Comparison of ENCODE assay signal across 10 cellular contexts in the genomic region with DNA sequence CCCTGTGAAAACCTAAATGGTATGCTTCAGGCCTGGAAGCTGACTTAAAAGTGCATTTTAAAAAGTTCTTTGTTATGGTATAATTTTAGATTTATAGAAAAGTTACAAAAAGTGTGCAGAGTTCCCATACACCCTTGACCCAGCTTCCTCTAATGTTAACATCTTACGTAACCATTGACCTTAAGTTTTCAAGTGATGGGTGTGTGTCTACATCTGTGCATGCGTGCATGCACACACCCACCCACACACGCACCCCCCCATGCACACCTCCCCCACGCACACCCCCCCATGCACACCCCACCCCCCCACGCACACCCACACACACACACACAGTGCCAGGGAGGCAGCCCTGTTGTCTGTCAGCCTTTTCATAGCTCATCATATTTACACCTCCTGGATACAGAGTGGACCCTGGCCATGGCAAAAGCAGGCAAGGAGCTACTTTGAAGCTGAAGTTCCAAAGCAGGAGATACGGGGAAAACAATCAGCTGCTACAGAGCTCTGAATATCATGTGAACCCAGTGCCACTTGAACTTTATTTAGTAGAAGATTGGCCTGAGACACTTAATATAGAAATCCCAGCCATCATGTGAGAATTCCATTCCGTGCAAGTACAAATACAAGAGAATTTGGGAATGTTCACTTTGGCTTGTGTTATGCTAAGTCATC. TPM values are rescaled to one million over a fixed set of nuclear protein-coding genes. Genes with fewer than 3 reads are reported as not detected.
A peak's percentile ranks its signal among the peaks of the same experiment; 100 is the strongest.
DNase-seq lines count a peak whose midpoint lies in the region; ATAC-seq and TF ChIP-seq lines count a peak whose summit lies in the region.
"Had no signal": no experiment of that assay in that cellular context is flagged by ENCODE, and none has a peak within 500 bp of the region (broad histone marks: within the 10 kb centered on the region; RNA-seq: fewer than 3 reads in every experiment).

No MANE protein-coding gene starts in this region.

- no peaks in the 10 kb centered on the region for H4K20me1 ChIP-seq in Karpas-422 (ENCODE audit: insufficient read depth, low read depth, low read length)

- no peaks in the 10 kb centered on the region for H3K9me2 ChIP-seq in Karpas-422 (replicated peaks; ENCODE audit: insufficient read depth, low read length)

- DNase-seq in Karpas-422 (no peak), breast epithelium (ENCODE audit: low spot score in 2 of 2) (no peak), lung (ENCODE audit: low spot score) (no peak), suprapubic skin (ENCODE audit: low spot score in 2 of 2) (peak in 1 of 2 donors; percentile 60), left lobe of liver (ENCODE audit: low spot score) (no peak), globus pallidus (ENCODE audit: low spot score) (no peak), NCI-H446 (lab: John Stamatoyannopoulos, UW) (no peak)
- DNase-seq in activated CD4-positive, alpha-beta T cell treated with anti-CD3 and anti-CD28 coated beads, Interleukin-2, amount 10 ng/mL, durations not matched to agents 24 days and 14 days: no peak
- DNase-seq: DND-41 had no signal

- H3K9me3 Mint-ChIP-seq in activated CD4-positive, alpha-beta T cell treated with anti-CD3 and anti-CD28 coated beads, Interleukin-2, amount 10 ng/mL, durations not matched to agents 24 days and 14 days: no peaks in the 10 kb centered on the region

- peak overlapping the region; percentile 60 for H3K4me2 ChIP-seq in Karpas-422 (ENCODE audit: low read depth, low read length, poor library complexity, severe bottlenecking)

- peak; percentile 35 for ATAC-seq in lung (ENCODE audit: insufficient read depth, low FRiP score)
- ATAC-seq in left lobe of liver: no peak

- H3K9me3 ChIP-seq in Karpas-422 (ENCODE audit: low read length) (no peaks in the 10 kb centered on the region), breast epithelium (no peaks in the 10 kb centered on the region), lung (ENCODE audit: control insufficient read depth in 2 of 2, insufficient read depth in 1 of 2, low read length in 1 of 2) (no peaks in the 10 kb centered on the region), suprapubic skin (no peaks in the 10 kb centered on the region)
- H3K9me3 ChIP-seq: prostate gland had no signal

- H3K36me3 Mint-ChIP-seq in activated CD4-positive, alpha-beta T cell treated with anti-CD3 and anti-CD28 coated beads, Interleukin-2, amount 10 ng/mL, durations not matched to agents 24 days and 14 days (ENCODE audit: low read depth): no peaks in the 10 kb centered on the region

- H2AFZ ChIP-seq in Karpas-422 (ENCODE audit: low read length): no peak overlapping the region

- no peak overlapping the region for H3K27ac Mint-ChIP-seq in activated CD4-positive, alpha-beta T cell treated with anti-CD3 and anti-CD28 coated beads, Interleukin-2, amount 10 ng/mL, durations not matched to agents 24 days and 14 days

- H3K4me1 ChIP-seq in Karpas-422 (ENCODE audit: low read length) (peaks cover 79% of the 10 kb centered on the region), breast epithelium (no peaks in the 10 kb centered on the region), lung (ENCODE audit: control insufficient read depth in 2 of 2, insufficient read depth in 2 of 2, low read length in 2 of 2) (peaks cover 9 to 42% of the 10 kb centered on the region in 2 donors), suprapubic skin (peaks cover 43% of the 10 kb centered on the region)
- H3K4me1 ChIP-seq: prostate gland had no signal

- TF ChIP-seq CTCF in breast epithelium (IDR thresholded peaks at IDR 0.05) (no peak), lung (IDR thresholded peaks at IDR 0.05; ENCODE audit: control extremely low read depth, extremely low read depth) (no peak), suprapubic skin (IDR thresholded peaks at IDR 0.05) (no peak)

- H3K9ac ChIP-seq in Karpas-422 (ENCODE audit: low read length): peak overlapping the region; percentile 37

- no peaks in the 10 kb centered on the region for H3K27me3 Mint-ChIP-seq in activated CD4-positive, alpha-beta T cell treated with anti-CD3 and anti-CD28 coated beads, Interleukin-2, amount 10 ng/mL, durations not matched to agents 24 days and 14 days

- TF ChIP-seq POLR2A in breast epithelium (IDR thresholded peaks at IDR 0.05): no peak
- no peak for TF ChIP-seq POLR2A in suprapubic skin (IDR thresholded peaks at IDR 0.05)

- WGBS in lung, 2 donors: 29 to 44% methylated on average over 7 of the region's 7 CpGs
- WGBS in suprapubic skin: 22% methylated on average over 7 of the region's 7 CpGs

- H3K27ac ChIP-seq in Karpas-422 (ENCODE audit: low read length) (peak overlapping the region; percentile 83), breast epithelium (peak overlapping the region; percentile 71 to 84), lung (ENCODE audit: low read depth in 1 of 2, low read length in 1 of 2) (peak overlapping the region; percentile 91 to 98), suprapubic skin (peak overlapping the region; percentile 79)

- H3K27me3 ChIP-seq in Karpas-422 (ENCODE audit: low read length) (no peaks in the 10 kb centered on the region), breast epithelium (no peaks in the 10 kb centered on the region), lung (ENCODE audit: control insufficient read depth, insufficient read depth) (no peaks in the 10 kb centered on the region), suprapubic skin (no peaks in the 10 kb centered on the region)

- intact Hi-C loops in breast epithelium (cut with DNase I; ENCODE audit: low total_unique reads): no loop called here
- intact Hi-C loops in activated CD4-positive, alpha-beta T cell treated with anti-CD3 and anti-CD28 coated beads, Interleukin-2, amount 10 ng/mL, durations not matched to agents 24 days and 14 days (cut with micrococcal nuclease): no loop called here

- H3K4me3 ChIP-seq in Karpas-422 (ENCODE audit: low read length) (peak overlapping the region; percentile 26; the same call in 1 of the 2 replicates), breast epithelium (no peak overlapping the region), lung (no peak overlapping the region), suprapubic skin (no peak overlapping the region)
- H3K4me3 ChIP-seq: prostate gland had no signal

- H3K4me3 Mint-ChIP-seq in activated CD4-positive, alpha-beta T cell treated with anti-CD3 and anti-CD28 coated beads, Interleukin-2, amount 10 ng/mL, durations not matched to agents 24 days and 14 days: no peak overlapping the region

- peaks cover 100% of the 10 kb centered on the region for H3K79me2 ChIP-seq in Karpas-422 (ENCODE audit: low read length)

- H3K4me1 Mint-ChIP-seq in activated CD4-positive, alpha-beta T cell treated with anti-CD3 and anti-CD28 coated beads, Interleukin-2, amount 10 ng/mL, durations not matched to agents 24 days and 14 days: peaks cover 4% of the 10 kb centered on the region

- no peaks in the 10 kb centered on the region for H3K36me3 ChIP-seq in Karpas-422 (ENCODE audit: insufficient read depth, low read length)
- H3K36me3 ChIP-seq in breast epithelium: no peaks in the 10 kb centered on the region
- no peaks in the 10 kb centered on the region for H3K36me3 ChIP-seq in lung (ENCODE audit: control insufficient read depth in 2 of 2, insufficient read depth in 2 of 2, low read length in 2 of 2)
- H3K36me3 ChIP-seq in suprapubic skin: no peaks in the 10 kb centered on the region
- H3K36me3 ChIP-seq: prostate gland had no signal

- no peak for TF ChIP-seq EP300 in suprapubic skin (IDR thresholded peaks at IDR 0.05)

RNA-seq across cellular contexts. Expression of gene TRAK1, which starts 30.0 kb away (rescaled TPM):
- total RNA-seq in Karpas-422 (2014; rRNA removed; shearing (Covaris generic); ENCODE audit: low replicate concordance): 72.8 and 115 TPM in 2 replicates
- total RNA-seq in breast epithelium (10 to 100 TPM; 29.0 to 53.7 (median 40.6) TPM), lung (10 to 100 TPM; 45.3 to 65.4 TPM), suprapubic skin (100 to 1,000 TPM in 1 of 4 donors, 10 to 100 TPM in 3; 78.3 to 214 (median 86.4) TPM), left lobe of liver (11.2 TPM)
- 10 to 100 TPM; 18.2 to 19.6 TPM for polyA plus RNA-seq in lung
- total RNA-seq in activated CD4-positive, alpha-beta T cell treated with anti-CD3 and anti-CD28 coated beads, Interleukin-2, amount 10 ng/mL, durations not matched to agents 24 days and 14 days: 35.4 and 35.9 TPM in 2 replicates
